8 cellular contexts compared by ENCODE assay signal in the genomic region with DNA sequence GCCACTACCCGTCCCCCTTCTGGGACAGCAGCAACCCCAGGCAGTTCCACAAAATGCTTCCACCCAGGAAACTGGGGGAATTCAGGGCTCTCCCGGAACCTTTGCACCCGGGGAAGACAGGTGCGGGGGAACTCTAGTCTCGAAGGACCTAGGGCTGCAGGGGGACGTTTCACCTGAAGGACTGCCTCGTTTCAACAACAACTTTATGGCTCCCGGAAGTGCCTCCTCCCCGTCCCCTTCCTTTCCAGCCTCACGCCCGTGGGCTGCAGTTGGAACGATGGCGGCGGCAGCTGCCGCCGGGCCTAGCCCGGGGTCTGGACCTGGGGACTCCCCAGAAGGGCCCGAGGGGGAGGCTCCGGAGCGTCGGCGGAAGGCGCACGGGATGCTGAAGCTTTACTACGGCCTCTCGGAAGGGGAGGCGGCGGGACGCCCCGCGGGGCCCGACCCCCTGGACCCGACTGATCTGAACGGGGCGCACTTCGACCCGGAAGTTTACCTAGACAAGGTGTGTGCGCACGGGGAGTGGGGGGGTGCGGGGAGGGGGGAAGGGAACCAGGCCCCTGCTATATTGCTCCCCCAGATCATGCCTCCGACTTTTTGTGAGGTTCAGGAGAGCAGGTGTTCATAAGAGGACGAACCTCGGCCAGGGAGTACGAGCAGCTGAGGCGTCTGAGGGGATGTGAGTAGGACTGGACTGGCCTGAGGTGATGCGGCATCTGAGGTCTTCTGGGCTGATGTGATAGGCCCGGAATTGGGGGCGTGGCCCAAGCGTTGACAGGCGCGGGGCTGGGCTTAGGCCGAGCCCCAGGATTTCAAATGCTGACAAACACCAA. TPM values are rescaled to one million over a fixed set of nuclear protein-coding genes. Genes with fewer than 3 reads are reported as not detected.
DNase-seq lines count a peak whose midpoint lies in the region; ATAC-seq and TF ChIP-seq lines count a peak whose summit lies in the region.

TSS of gene VPS51 (plus strand) at position 241 of the 833 bp plus-strand sequence. CDS start at position 278, 37 bp downstream.

- H3K36me3 Mint-ChIP-seq in nephron (ENCODE audit: low read depth), result no peaks in the 10 kb centered on the region

- H2AFZ ChIP-seq in Loucy (ENCODE audit: low read length), result peak within 1 kb of the TSS; percentile 92

- H3K9me3 ChIP-seq in DOHH2 (ENCODE audit: control insufficient read depth, insufficient read depth, low read length), result no peaks in the 10 kb centered on the region
- no peaks in the 10 kb centered on the region for H3K9me3 ChIP-seq in Loucy (ENCODE audit: insufficient read depth, low read depth, low read length)

- peak within 1 kb of the TSS; percentile 93 to 97 (median 97) for H3K4me3 Mint-ChIP-seq in nephron

- peaks cover 17% of the 10 kb centered on the region for H3K4me1 ChIP-seq in DOHH2 (ENCODE audit: control insufficient read depth, low read length)
- H3K4me1 ChIP-seq in Loucy (ENCODE audit: insufficient read depth, low read length, poor library complexity, severe bottlenecking), result peaks cover 20% of the 10 kb centered on the region

- ATAC-seq in stimulated activated naive CD8-positive, alpha-beta T cell treated with anti-CD3 and anti-CD28 coated beads, Interleukin-15, Interleukin-2, amounts not matched to agents 100 U/mL and 50 U/mL, for 24 hours, result peak; percentile 96

- peaks cover 10% of the 10 kb centered on the region for H3K4me1 Mint-ChIP-seq in nephron

- peak within 1 kb of the TSS; percentile 95 to 98 (median 97) for H3K27ac Mint-ChIP-seq in nephron

- H3K4me2 ChIP-seq in DOHH2 (ENCODE audit: low read length), result peak within 1 kb of the TSS; percentile 69
- H3K4me2 ChIP-seq in Loucy (ENCODE audit: low read depth, low read length, poor library complexity, severe bottlenecking), result peak within 1 kb of the TSS; percentile 97

- no peaks in the 10 kb centered on the region for H3K9me3 Mint-ChIP-seq in nephron

- H4K20me1 ChIP-seq in DOHH2 (ENCODE audit: control insufficient read depth, insufficient read depth, low read depth, low read length) (peaks cover 2% of the 10 kb centered on the region; the same call in 1 of the 2 replicates), Loucy (ENCODE audit: insufficient read depth, low read length, poor library complexity, severe bottlenecking) (peaks cover 14% of the 10 kb centered on the region)

- no peaks in the 10 kb centered on the region for H3K27me3 Mint-ChIP-seq in nephron (ENCODE audit: low read depth)

- H3F3A ChIP-seq in DOHH2 (ENCODE audit: control insufficient read depth, insufficient read depth), result peaks cover 13% of the 10 kb centered on the region; the same call in 1 of the 2 replicates
- no peaks in the 10 kb centered on the region for H3F3A ChIP-seq in Loucy (ENCODE audit: low read depth)

- peak within 1 kb of the TSS; percentile 61 for H3K27ac ChIP-seq in DOHH2 (ENCODE audit: low read depth, low read length)

- peak; percentile 21 for DNase-seq in GOT3 (lab: John Stamatoyannopoulos, UW)
- DNase-seq in SHP77 (lab: John Stamatoyannopoulos, UW), result peak; percentile 86
- peak; percentile 78 for DNase-seq in activated effector memory CD4-positive, alpha-beta T cell treated with Interleukin-2 at 50 U/mL for 16 hours
- DNase-seq in fibroblast of the aortic adventitia (ENCODE audit: low read depth), result peak; percentile 94
- DNase-seq in stimulated activated naive CD8-positive, alpha-beta T cell treated with anti-CD3 and anti-CD28 coated beads, Interleukin-15, Interleukin-2, amounts not matched to agents 100 U/mL and 50 U/mL, for 24 hours, result peak; percentile 88

- H3K36me3 ChIP-seq in DOHH2 (ENCODE audit: control insufficient read depth, low read length) (peaks cover 25% of the 10 kb centered on the region), Loucy (ENCODE audit: insufficient read depth, low read length) (no peaks in the 10 kb centered on the region)

- H3K79me2 ChIP-seq in DOHH2 (ENCODE audit: control insufficient read depth, low read length) (peaks cover 34% of the 10 kb centered on the region), Loucy (ENCODE audit: insufficient read depth, low read length) (peaks cover 38% of the 10 kb centered on the region)

- H3K9ac ChIP-seq in Loucy (ENCODE audit: low read depth, low read length, poor library complexity, severe bottlenecking), result peak within 1 kb of the TSS; percentile 87

- H3K27me3 ChIP-seq in DOHH2 (ENCODE audit: control insufficient read depth, low read length) (no peaks in the 10 kb centered on the region), Loucy (ENCODE audit: insufficient read depth, low read length, poor library complexity, severe bottlenecking) (no peaks in the 10 kb centered on the region)

- H3K9me2 ChIP-seq in DOHH2 (replicated peaks; ENCODE audit: control insufficient read depth, low read length) (no peaks in the 10 kb centered on the region), Loucy (replicated peaks; ENCODE audit: low read depth, low read length) (no peaks in the 10 kb centered on the region)

- H3K4me3 ChIP-seq in DOHH2 (ENCODE audit: low read length) (peak within 1 kb of the TSS; percentile 79), Loucy (ENCODE audit: low read length, poor library complexity, severe bottlenecking) (peak within 1 kb of the TSS; percentile 96), fibroblast of the aortic adventitia (ENCODE audit: low read depth, low read length) (peak within 1 kb of the TSS; percentile 90)

- TF ChIP-seq CTCF in DOHH2 (IDR thresholded peaks at IDR 0.05; ENCODE audit: low read depth, low read length, poor library complexity, severe bottlenecking), result no peak
- TF ChIP-seq CTCF in Loucy (conservative IDR thresholded peaks at IDR 0.05; ENCODE audit: low read length), result no peak
- no peak for TF ChIP-seq CTCF in fibroblast of the aortic adventitia (IDR thresholded peaks at IDR 0.05; ENCODE audit: insufficient read depth, low read length)
- no peak for TF ChIP-seq CTCF in nephron (IDR thresholded peaks at IDR 0.05; ENCODE audit: unreplicated experiment in 3 of 3)

RNA-seq across cellular contexts. Expression of gene VPS51, which starts in this region (rescaled TPM):
- 211 and 336 TPM in 2 replicates for total RNA-seq in fibroblast of the aortic adventitia (ENCODE audit: low replicate concordance)

Comparison
In these comparisons a context has a peak if more than half of its experiments do, and no peak if none do; other contexts are left out.
1. Peak in every context shown above with its lines: DNase-seq, ATAC-seq, H3K4me3 ChIP-seq and H3K27ac ChIP-seq.
2. DNase-seq: peak in every context shown above with its lines; median percentile 94 in fibroblast of the aortic adventitia; 88 in stimulated activated naive CD8-positive, alpha-beta T cell treated with anti-CD3 and anti-CD28 coated beads, Interleukin-15, Interleukin-2, amounts not matched to agents 100 U/mL and 50 U/mL, for 24 hours; 86 in SHP77; 78 in activated effector memory CD4-positive, alpha-beta T cell treated with Interleukin-2 at 50 U/mL for 16 hours; 21 in GOT3.